35 cellular contexts compared by ENCODE assay signal in the genomic region with DNA sequence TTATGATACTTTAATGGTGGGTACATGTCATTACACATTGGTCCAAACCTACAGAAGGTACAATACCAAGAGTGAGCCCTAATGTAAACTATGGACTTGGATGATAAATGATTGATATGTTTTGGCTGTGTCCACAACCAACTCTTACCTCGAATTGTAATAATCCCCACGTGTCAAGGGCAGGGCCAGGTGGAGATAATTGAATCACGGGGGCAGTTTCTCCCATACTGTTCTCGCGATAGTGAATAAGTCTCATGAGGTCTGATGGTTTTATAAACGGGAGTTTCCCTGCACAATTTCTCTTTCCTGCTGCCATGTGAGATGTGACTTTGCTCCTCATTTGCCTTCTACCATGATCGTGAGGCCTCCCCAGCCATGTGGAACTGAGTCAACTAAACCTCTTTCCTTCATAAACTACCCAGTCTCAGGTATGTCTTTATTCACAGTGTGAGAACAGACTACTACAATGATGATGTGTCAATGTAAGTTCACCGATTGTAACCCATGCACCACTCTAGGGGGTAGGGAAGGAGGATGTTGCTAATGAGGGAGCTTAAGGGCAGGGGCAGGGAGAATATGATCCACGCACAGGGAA. TPM values are rescaled to one million over a fixed set of nuclear protein-coding genes. Genes with fewer than 3 reads are reported as not detected.
"Had no signal": no experiment of that assay in that cellular context is flagged by ENCODE, and none has a peak within 500 bp of the region (broad histone marks: within the 10 kb centered on the region; RNA-seq: fewer than 3 reads in every experiment).

No MANE protein-coding gene starts in this region.

- DNase-seq: activated CD4-positive, alpha-beta T cell treated with anti-CD3 and anti-CD28 coated beads for 36 hours; activated CD4-positive, alpha-beta T cell treated with anti-CD3 and anti-CD28 coated beads, Interleukin-2, amount 10 ng/mL, durations not matched to agents 7 days and 5 days; activated CD4-positive, alpha-beta T cell treated with anti-CD3 and anti-CD28 coated beads, Interleukin-2, amount 50 U/mL, for 48 hours; activated CD8-positive, alpha-beta T cell treated with anti-CD3 and anti-CD28 coated beads, Interleukin-2, amount 10 ng/mL, durations not matched to agents 7 days and 5 days; activated effector memory CD4-positive, alpha-beta T cell treated with Interleukin-2 at 50 U/mL for 16 hours; activated naive CD4-positive, alpha-beta T cell treated with anti-CD3 and anti-CD28 coated beads, Interleukin-2, amount 10 ng/mL, durations not matched to agents 7 days and 5 days; activated naive CD8-positive, alpha-beta T cell treated with anti-CD3 and anti-CD28 coated beads, Interleukin-2, amount 50 U/mL, for 24 hours; activated T-cell treated with anti-CD3 and anti-CD28 coated beads for 4 hours; activated T-cell treated with anti-CD3 and anti-CD28 coated beads, Interleukin-2, amount 50 U/mL, for 4 hours; anterior cingulate cortex; central memory CD4-positive, alpha-beta T cell; NCI-H1048; NCI-H1105 treated with DMSO at 0.1 percent for 48 hours; NCI-H1436; NCI-H1694; NCI-H1930; NCI-H2081 treated with DMSO at 0.1 percent for 48 hours; NCI-H226; NCI-H446 treated with DMSO at 0.1 percent for 48 hours; NCI-H524; NCI-H748 treated with DMSO at 0.1 percent for 48 hours; NK-92 treated with Interleukin-12 subunit alpha and Interleukin-12 subunit beta, amount 100 ng/mL, for 24 hours; PC-3; Peyer's patch; RPMI8226; SHP77 treated with DMSO at 0.1 percent for 48 hours; SK-N-SH had no signal

- H3K4me1 ChIP-seq: Peyer's patch, SJSA1 had no signal

- H3K4me3 ChIP-seq: Peyer's patch, SJSA1 had no signal

- H3K9ac ChIP-seq: SK-N-SH had no signal

- H3K4me2 ChIP-seq: SK-N-SH had no signal

- FAIRE-seq: bronchial epithelial cell, TTC549 had no signal

- H3K27me3 ChIP-seq: Peyer's patch had no signal

- H3K27ac ChIP-seq: Peyer's patch, SJSA1 had no signal

- H3K36me3 ChIP-seq: Peyer's patch, SJSA1 had no signal

- ATAC-seq: activated CD4-positive, alpha-beta T cell treated with anti-CD3 and anti-CD28 coated beads for 36 hours; activated CD4-positive, CD25-positive, alpha-beta regulatory T cell treated with anti-CD3 and anti-CD28 coated beads, Interleukin-2, amount 50 U/mL, for 24 hours; activated CD8-positive, alpha-beta T cell treated with anti-CD3 and anti-CD28 coated beads, Interleukin-2, amount 10 ng/mL, durations not matched to agents 7 days and 5 days; activated naive CD8-positive, alpha-beta T cell treated with anti-CD3 and anti-CD28 coated beads, Interleukin-2, amount 50 U/mL, for 24 hours; activated T-cell treated with anti-CD3 and anti-CD28 coated beads, Interleukin-2, amount 50 U/mL, for 4 hours; PC-3; WTC11 had no signal

- H3K9me3 ChIP-seq: Peyer's patch, SJSA1, SK-N-SH had no signal

RNA-seq across cellular contexts. Expression of a gene that starts 24.2 kb away (rescaled TPM):
- total RNA-seq: activated CD4-positive, alpha-beta T cell treated with anti-CD3 and anti-CD28 coated beads for 36 hours; activated CD4-positive, alpha-beta T cell treated with anti-CD3 and anti-CD28 coated beads, Interleukin-2, amount 10 ng/mL, durations not matched to agents 7 days and 5 days; activated CD8-positive, alpha-beta T cell treated with anti-CD3 and anti-CD28 coated beads, Interleukin-2, amount 10 ng/mL, durations not matched to agents 7 days and 5 days; activated T-cell treated with anti-CD3 and anti-CD28 coated beads, Interleukin-2, amount 50 U/mL, for 4 hours; activated T-helper 1 cell treated with anti-CD3 and anti-CD28 coated beads, Interleukin-12 subunit alpha, Interleukin-12 subunit beta, Interleukin-2, Interleukin-4 antibody, amounts not matched to agents 30 ng/mL and 10 ng/mL and 1 ng/mL, durations not matched to agents 14 hours and 24 hours and 36 hours; bronchial epithelial cell; cerebellum; MCF 10A; PC-3; Peyer's patch; SJSA1 had no signal
- polyA plus RNA-seq: SK-N-SH had no signal
